ENCODE assay signal across 29 cellular contexts in the genomic region with DNA sequence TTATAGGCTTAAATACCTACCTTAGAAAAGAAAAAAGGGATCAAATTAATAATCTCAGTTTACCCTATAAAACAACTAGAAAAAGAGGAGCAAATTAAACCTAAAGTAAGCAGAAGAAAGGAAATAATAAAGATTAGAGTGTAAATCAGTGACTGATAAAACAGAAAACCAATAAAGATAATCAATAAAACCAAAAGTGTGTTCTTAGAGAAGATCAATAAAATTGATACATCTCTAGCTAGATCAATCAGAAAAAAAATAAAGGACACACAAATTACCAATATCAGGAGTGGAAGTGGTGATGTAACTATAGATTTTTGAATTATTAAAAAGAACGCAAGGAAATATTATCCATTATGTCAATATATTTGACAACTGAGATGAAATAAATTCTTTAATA.
"Had no signal": no experiment of that assay in that cellular context is flagged by ENCODE, and none has a peak within 500 bp of the region (broad histone marks: within the 10 kb centered on the region; RNA-seq: fewer than 3 reads in every experiment).

No MANE protein-coding gene starts in this region.

- H3K4me3 ChIP-seq: stomach, suprapubic skin, testis, thoracic aorta, thyroid gland, tibial artery, tibial nerve, transverse colon, upper lobe of left lung, upper lobe of right lung, uterus, vagina had no signal

- H3K9me3 ChIP-seq: testis, thyroid gland, upper lobe of right lung, uterus, vagina had no signal

- H3K27me3 Mint-ChIP-seq: type B pancreatic cell had no signal

- FAIRE-seq: urothelium cell line had no signal

- H3K27ac Mint-ChIP-seq: stimulated activated effector memory CD8-positive, alpha-beta T cell treated with anti-CD3 and anti-CD28 coated beads, Interleukin-12 subunit alpha, Interleukin-12 subunit beta, amount 100 ng/mL, for 72 hours; stimulated activated memory B cell treated with anti-CD40 and anti-IgM and Interleukin-4, amounts not matched to agents 10 μg/mL and 1 μg/mL and 100 μg/mL, for 72 hours; stimulated activated naive B cell treated with anti-CD40 and anti-IgM and Interleukin-4, amounts not matched to agents 10 μg/mL and 1 μg/mL and 100 μg/mL, for 72 hours; stimulated activated naive CD8-positive, alpha-beta T cell treated with anti-CD3 and anti-CD28 coated beads, Interleukin-15, amount 100 ng/mL, for 72 hours; stimulated activated naive CD8-positive, alpha-beta T cell treated with anti-CD3 and anti-CD28 coated beads, Interleukin-15, Interleukin-2, amounts not matched to agents 100 ng/mL and 50 ng/mL, for 24 hours; type B pancreatic cell had no signal

- H3K27me3 ChIP-seq: stomach, suprapubic skin, testis, thyroid gland, tibial artery, tibial nerve, transverse colon, upper lobe of left lung, upper lobe of right lung, uterus, vagina had no signal

- H3K4me1 ChIP-seq: stomach, suprapubic skin, testis, thyroid gland, tibial nerve, upper lobe of left lung, upper lobe of right lung, uterus, vagina had no signal

- H3K27ac ChIP-seq: stomach, suprapubic skin, testis, thoracic aorta, thyroid gland, tibial artery, tibial nerve, transverse colon, upper lobe of left lung, upper lobe of right lung, uterus, vagina had no signal

- DNase-seq: stimulated activated CD4-positive, alpha-beta T cell treated with anti-CD3 and anti-CD28 coated beads, Interleukin-2, amount 100 ng/mL, for 48 hours; stimulated activated CD4-positive, alpha-beta T cell treated with anti-CD3 and anti-CD28 coated beads, Interleukin-4, amount 100 ng/mL, for 1 hour; stimulated activated CD4-positive, alpha-beta T cell treated with anti-CD3 and anti-CD28 coated beads, Interleukin-4, amount 100 ng/mL, for 24 hours; stimulated activated CD4-positive, alpha-beta T cell treated with anti-CD3 and anti-CD28 coated beads, Interleukin-4, amount 100 ng/mL, for 4 hours; stimulated activated CD8-positive, alpha-beta memory T cell treated with anti-CD3 and anti-CD28 coated beads, Interleukin-4, amount 100 ng/mL, for 48 hours; stimulated activated naive B cell treated with anti-CD40 and anti-IgM and Interleukin-4, amounts not matched to agents 10 μg/mL and 1 μg/mL and 100 μg/mL, for 72 hours; stimulated activated naive CD4-positive, alpha-beta T cell; stimulated activated naive CD4-positive, alpha-beta T cell treated with Interleukin-2 at 50 U/mL for 16 hours; stimulated activated naive CD8-positive, alpha-beta T cell treated with anti-CD3 and anti-CD28 coated beads, Interleukin-15, amount 100 ng/mL, for 72 hours; stimulated activated naive CD8-positive, alpha-beta T cell treated with anti-CD3 and anti-CD28 coated beads, Interleukin-15, Interleukin-2, amounts not matched to agents 100 U/mL and 50 U/mL, for 24 hours; stomach; substantia nigra; testis; thyroid gland; tibial artery; transverse colon; trophoblast cell; upper lobe of left lung; upper lobe of right lung; uterus had no signal

- H3K4me3 Mint-ChIP-seq: stimulated activated effector memory CD8-positive, alpha-beta T cell treated with anti-CD3 and anti-CD28 coated beads, Interleukin-12 subunit alpha, Interleukin-12 subunit beta, amount 100 ng/mL, for 72 hours; stimulated activated memory B cell treated with anti-CD40 and anti-IgM and Interleukin-4, amounts not matched to agents 10 μg/mL and 1 μg/mL and 100 μg/mL, for 72 hours; stimulated activated naive B cell treated with anti-CD40 and anti-IgM and Interleukin-4, amounts not matched to agents 10 μg/mL and 1 μg/mL and 100 μg/mL, for 72 hours; stimulated activated naive CD8-positive, alpha-beta T cell treated with anti-CD3 and anti-CD28 coated beads, Interleukin-15, amount 100 ng/mL, for 72 hours; stimulated activated naive CD8-positive, alpha-beta T cell treated with anti-CD3 and anti-CD28 coated beads, Interleukin-15, Interleukin-2, amounts not matched to agents 100 ng/mL and 50 ng/mL, for 24 hours; type B pancreatic cell had no signal

- ATAC-seq: stimulated activated effector memory CD8-positive, alpha-beta T cell treated with anti-CD3 and anti-CD28 coated beads, Interleukin-12 subunit alpha, Interleukin-12 subunit beta, amount 100 ng/mL, for 72 hours; stimulated activated memory B cell treated with anti-CD40 and anti-IgM and Interleukin-4, amounts not matched to agents 10 μg/mL and 1 μg/mL and 100 μg/mL, for 72 hours; stimulated activated naive B cell treated with anti-CD40 and anti-IgM and Interleukin-4, amounts not matched to agents 10 μg/mL and 1 μg/mL and 100 μg/mL, for 72 hours; stimulated activated naive CD8-positive, alpha-beta T cell treated with anti-CD3 and anti-CD28 coated beads, Interleukin-15, amount 100 ng/mL, for 72 hours; stimulated activated naive CD8-positive, alpha-beta T cell treated with anti-CD3 and anti-CD28 coated beads, Interleukin-15, Interleukin-2, amounts not matched to agents 100 U/mL and 50 U/mL, for 24 hours; upper lobe of right lung had no signal

- H3K4me1 Mint-ChIP-seq: stimulated activated effector memory CD8-positive, alpha-beta T cell treated with anti-CD3 and anti-CD28 coated beads, Interleukin-12 subunit alpha, Interleukin-12 subunit beta, amount 100 ng/mL, for 72 hours; stimulated activated memory B cell treated with anti-CD40 and anti-IgM and Interleukin-4, amounts not matched to agents 10 μg/mL and 1 μg/mL and 100 μg/mL, for 72 hours had no signal

- H3K36me3 Mint-ChIP-seq: stimulated activated effector memory CD8-positive, alpha-beta T cell treated with anti-CD3 and anti-CD28 coated beads, Interleukin-12 subunit alpha, Interleukin-12 subunit beta, amount 100 ng/mL, for 72 hours; stimulated activated memory B cell treated with anti-CD40 and anti-IgM and Interleukin-4, amounts not matched to agents 10 μg/mL and 1 μg/mL and 100 μg/mL, for 72 hours; type B pancreatic cell had no signal

- H3K36me3 ChIP-seq: stomach, suprapubic skin, thoracic aorta, thyroid gland, tibial artery, tibial nerve, transverse colon, upper lobe of left lung, upper lobe of right lung, uterus, vagina had no signal
